9 cellular contexts compared by ENCODE assay signal in the genomic region with DNA sequence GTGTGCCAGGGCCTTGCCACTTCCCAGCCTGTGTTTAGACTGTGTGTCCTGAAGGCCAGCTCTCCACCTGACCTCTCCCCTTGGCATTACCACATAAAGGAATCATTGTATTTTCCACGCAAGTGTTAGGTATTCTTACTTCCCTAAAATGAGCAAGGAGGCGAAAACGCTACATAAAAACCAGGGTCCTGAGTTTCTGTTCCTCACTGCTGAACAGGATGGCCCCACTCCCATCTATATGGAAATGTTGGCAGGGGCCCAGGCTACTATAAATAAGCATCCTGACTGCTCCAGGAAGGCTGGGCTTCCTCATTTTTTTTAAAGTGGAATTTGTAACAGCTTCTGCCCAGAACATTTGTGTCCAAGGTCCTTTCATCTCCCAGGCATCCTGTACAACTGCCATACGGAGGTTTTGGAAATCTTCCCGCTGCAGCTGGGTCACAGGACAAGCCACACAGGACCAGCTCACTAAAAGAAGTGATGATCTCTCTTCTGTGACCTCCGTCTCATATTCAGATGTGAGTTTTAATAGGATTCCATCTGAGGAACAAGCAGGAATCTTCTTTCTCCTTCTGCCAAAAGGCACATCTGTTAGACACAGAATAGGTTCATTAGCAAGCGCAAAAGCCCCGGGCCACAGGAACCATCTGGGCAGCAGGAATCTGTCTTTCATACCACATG.
DNase-seq lines count a peak whose midpoint lies in the region; ATAC-seq lines count a peak whose summit lies in the region.
"Had no signal": no experiment of that assay in that cellular context is flagged by ENCODE, and none has a peak within 500 bp of the region (broad histone marks: within the 10 kb centered on the region; RNA-seq: fewer than 3 reads in every experiment).

No MANE protein-coding gene starts in this region.

- DNase-seq in DMS 273 (lab: John Stamatoyannopoulos, UW; ENCODE audit: unreplicated experiment): peak; percentile 84
- DNase-seq in SIG-M5 (lab: John Stamatoyannopoulos, UW): peak; percentile 68
- peak; percentile 46 for DNase-seq in globus pallidus (ENCODE audit: low spot score)
- peak; percentile 65 for DNase-seq in pons (ENCODE audit: low spot score)
- DNase-seq in stimulated activated naive CD8-positive, alpha-beta T cell treated with anti-CD3 and anti-CD28 coated beads, Interleukin-15, amount 100 ng/mL, for 72 hours: no peak
- DNase-seq: NCI-H345 had no signal

- H3K9me3 Mint-ChIP-seq in stimulated activated memory B cell treated with anti-CD40 and anti-IgM and Interleukin-4, amounts not matched to agents 10 μg/mL and 1 μg/mL and 100 μg/mL, for 72 hours: no peaks in the 10 kb centered on the region
- H3K9me3 Mint-ChIP-seq in stimulated activated naive CD8-positive, alpha-beta T cell treated with anti-CD3 and anti-CD28 coated beads, Interleukin-15, amount 100 ng/mL, for 72 hours: no peaks in the 10 kb centered on the region

- no peak overlapping the region for H3K4me3 Mint-ChIP-seq in stimulated activated memory B cell treated with anti-CD40 and anti-IgM and Interleukin-4, amounts not matched to agents 10 μg/mL and 1 μg/mL and 100 μg/mL, for 72 hours
- no peak overlapping the region for H3K4me3 Mint-ChIP-seq in stimulated activated naive CD8-positive, alpha-beta T cell treated with anti-CD3 and anti-CD28 coated beads, Interleukin-15, amount 100 ng/mL, for 72 hours

- H3K27me3 Mint-ChIP-seq in stimulated activated memory B cell treated with anti-CD40 and anti-IgM and Interleukin-4, amounts not matched to agents 10 μg/mL and 1 μg/mL and 100 μg/mL, for 72 hours: no peaks in the 10 kb centered on the region
- no peaks in the 10 kb centered on the region for H3K27me3 Mint-ChIP-seq in stimulated activated naive CD8-positive, alpha-beta T cell treated with anti-CD3 and anti-CD28 coated beads, Interleukin-15, amount 100 ng/mL, for 72 hours

- H3K36me3 Mint-ChIP-seq in stimulated activated memory B cell treated with anti-CD40 and anti-IgM and Interleukin-4, amounts not matched to agents 10 μg/mL and 1 μg/mL and 100 μg/mL, for 72 hours: peaks cover 37% of the 10 kb centered on the region

- H3K27ac Mint-ChIP-seq in stimulated activated memory B cell treated with anti-CD40 and anti-IgM and Interleukin-4, amounts not matched to agents 10 μg/mL and 1 μg/mL and 100 μg/mL, for 72 hours: no peak overlapping the region
- no peak overlapping the region for H3K27ac Mint-ChIP-seq in stimulated activated naive CD8-positive, alpha-beta T cell treated with anti-CD3 and anti-CD28 coated beads, Interleukin-15, amount 100 ng/mL, for 72 hours

- no peak for ATAC-seq in HG03342 (IDR thresholded peaks at IDR 0.05; ENCODE audit: unreplicated experiment)
- no peak for ATAC-seq in stimulated activated memory B cell treated with anti-CD40 and anti-IgM and Interleukin-4, amounts not matched to agents 10 μg/mL and 1 μg/mL and 100 μg/mL, for 72 hours
- ATAC-seq in HG03108 (IDR thresholded peaks at IDR 0.05; ENCODE audit: unreplicated experiment): no peak
- ATAC-seq in stimulated activated naive CD8-positive, alpha-beta T cell treated with anti-CD3 and anti-CD28 coated beads, Interleukin-15, amount 100 ng/mL, for 72 hours: no peak

- peaks cover 9% of the 10 kb centered on the region for H3K4me1 Mint-ChIP-seq in stimulated activated memory B cell treated with anti-CD40 and anti-IgM and Interleukin-4, amounts not matched to agents 10 μg/mL and 1 μg/mL and 100 μg/mL, for 72 hours
- H3K4me1 Mint-ChIP-seq in stimulated activated naive CD8-positive, alpha-beta T cell treated with anti-CD3 and anti-CD28 coated beads, Interleukin-15, amount 100 ng/mL, for 72 hours: no peaks in the 10 kb centered on the region

Comparison
In these comparisons a context has a peak if more than half of its experiments do, and no peak if none do; other contexts are left out.
1. DNase-seq: peak in DMS 273 (single experiment), SIG-M5 (single experiment), globus pallidus (single experiment) and pons (single experiment); none in stimulated activated naive CD8-positive, alpha-beta T cell treated with anti-CD3 and anti-CD28 coated beads, Interleukin-15, amount 100 ng/mL, for 72 hours (0 of 2).